Comparison of ENCODE assay signal across 8 cellular contexts in the genomic region with DNA sequence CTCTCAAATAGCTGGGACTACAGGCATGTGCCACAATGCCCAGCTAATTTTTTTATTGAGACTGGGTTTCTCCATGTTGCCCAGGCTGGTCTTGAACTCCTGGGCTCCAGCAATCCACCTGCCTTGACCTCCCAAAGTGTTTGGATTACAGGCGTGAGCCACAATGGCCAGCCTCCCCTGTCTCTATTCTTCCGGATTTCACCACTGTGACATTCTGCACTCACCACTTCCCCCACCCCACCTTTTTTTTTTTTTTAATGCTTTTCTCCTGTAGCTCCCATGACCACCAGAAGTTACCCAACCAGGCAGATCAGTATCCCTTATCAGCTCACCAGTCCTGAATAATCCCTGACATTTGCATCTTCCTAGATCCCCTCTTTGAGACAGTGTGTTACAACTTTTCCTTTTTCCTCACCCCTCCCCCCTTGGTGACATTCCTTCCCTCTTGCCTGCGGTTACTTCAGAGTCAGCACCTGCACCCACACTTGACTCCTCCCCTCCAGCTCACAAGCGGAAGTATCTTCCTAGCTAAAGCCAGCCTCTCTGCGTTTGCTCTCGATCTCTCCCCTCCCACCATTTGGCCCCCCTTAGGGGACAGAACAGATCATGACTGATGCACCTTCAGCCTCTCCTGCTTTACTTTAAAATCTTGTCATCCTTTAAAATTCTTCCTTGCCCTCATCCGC. TPM values are rescaled to one million over a fixed set of nuclear protein-coding genes. Genes with fewer than 3 reads are reported as not detected.
DNase-seq lines count a peak whose midpoint lies in the region; ATAC-seq lines count a peak whose summit lies in the region.

No MANE protein-coding gene starts in this region.

- ATAC-seq in GM21423 (IDR thresholded peaks at IDR 0.05; ENCODE audit: unreplicated experiment): peak; percentile 64

- H3K36me3 Mint-ChIP-seq in activated naive CD8-positive, alpha-beta T cell: no peaks in the 10 kb centered on the region

- peaks cover 56% of the 10 kb centered on the region for H3K4me1 Mint-ChIP-seq in activated naive CD8-positive, alpha-beta T cell (ENCODE audit: low read depth)

- H3K4me3 Mint-ChIP-seq in activated naive CD8-positive, alpha-beta T cell: peak overlapping the region; percentile 89

- intact Hi-C loops in posterior vena cava (cut with DNase I): no loop called here

- peak; percentile 53 for DNase-seq in Daoy (ENCODE audit: low read depth)
- DNase-seq in HPDE6-E6E7 (ENCODE audit: extremely low spot score): peak; percentile 73
- peak; percentile 92 for DNase-seq in SKM-1 (lab: John Stamatoyannopoulos, UW; ENCODE audit: unreplicated experiment)
- peak; percentile 71 for DNase-seq in iris pigment epithelial cell (ENCODE audit: low read depth)
- peak; percentile 48 to 66 (median 54) for DNase-seq in stimulated activated CD4-positive, alpha-beta T cell treated with anti-CD3 and anti-CD28 coated beads, TNF-alpha, amount 100 ng/mL, for 24 hours (ENCODE audit: low read depth in 3 of 3)
- DNase-seq in posterior vena cava (ENCODE audit: low spot score): no peak

- no peaks in the 10 kb centered on the region for H3K27me3 Mint-ChIP-seq in activated naive CD8-positive, alpha-beta T cell

- H3K9me3 Mint-ChIP-seq in activated naive CD8-positive, alpha-beta T cell (ENCODE audit: low read depth): no peaks in the 10 kb centered on the region

- peak overlapping the region; percentile 95 for H3K27ac Mint-ChIP-seq in activated naive CD8-positive, alpha-beta T cell

RNA-seq across cellular contexts. Expression of gene ZNF592, which starts 13.5 kb away (rescaled TPM):
- total RNA-seq in Daoy (2014; rRNA removed; shearing (Covaris generic)): 1.4 and 2.1 TPM in 2 replicates
- total RNA-seq in posterior vena cava: 10 to 100 TPM; 21.3 to 21.8 TPM

RNA-seq across cellular contexts. Expression of gene SEC11A, which starts 19.0 kb away (rescaled TPM):
- total RNA-seq in Daoy (2014; rRNA removed; shearing (Covaris generic)): 109 and 150 TPM in 2 replicates
- 100 to 1,000 TPM in 1 of 2 donors, 10 to 100 TPM in 1; 83.0 to 113 TPM for total RNA-seq in posterior vena cava
